Comparison of ENCODE assay signal across 24 cellular contexts in genomic region chr15:22263738-22264137, GRCh38.
DNase-seq lines count a peak whose midpoint lies in the region; ATAC-seq and TF ChIP-seq lines count a peak whose summit lies in the region.
"Had no signal": no experiment of that assay in that cellular context is flagged by ENCODE, and none has a peak within 500 bp of the region (broad histone marks: within the 10 kb centered on the region; RNA-seq: fewer than 3 reads in every experiment).

No MANE protein-coding gene starts in this region.

- H3K27me3 Mint-ChIP-seq in activated T-cell treated with anti-CD3 and anti-CD28 coated beads, Interleukin-2, amount 50 U/mL, for 4 hours (ENCODE audit: low read depth) = no peaks in the 10 kb centered on the region

- TF ChIP-seq CTCF in fibroblast of villous mesenchyme (IDR thresholded peaks at IDR 0.05; ENCODE audit: insufficient read depth, low read depth, low read length) = no peak

- ATAC-seq in activated T-cell treated with anti-CD3 and anti-CD28 coated beads, Interleukin-2, amount 50 U/mL, for 4 hours = peak; percentile 29 to 42

- H3K4me1 Mint-ChIP-seq in activated T-cell treated with anti-CD3 and anti-CD28 coated beads, Interleukin-2, amount 50 U/mL, for 4 hours (ENCODE audit: low read depth) = peaks cover 20% of the 10 kb centered on the region
- H3K4me1 Mint-ChIP-seq: nephron progenitor cell had no signal

- no peak overlapping the region for H3K4me3 ChIP-seq in fibroblast of villous mesenchyme (ENCODE audit: low read depth, low read length)
- H3K4me3 ChIP-seq: dorsolateral prefrontal cortex, esophagus squamous epithelium, SJSA1, thoracic aorta had no signal

- no peak for DNase-seq in activated T-cell treated with anti-CD3 and anti-CD28 coated beads, Interleukin-2, amount 50 U/mL, for 4 hours
- DNase-seq in activated T-cell treated with anti-CD3 and anti-CD28 coated beads, Interleukin-2, amount 50 U/mL, for 1 hour = no peak
- peak in 2 of 3 donors; percentile 25 to 32 for DNase-seq in stimulated activated CD4-positive, alpha-beta T cell treated with anti-CD3 and anti-CD28 coated beads, TNF-alpha, amount 100 ng/mL, for 48 hours (ENCODE audit: low read depth in 3 of 3)
- no peak for DNase-seq in stimulated activated CD4-positive, alpha-beta T cell treated with anti-CD3 and anti-CD28 coated beads, Interleukin-4, amount 100 ng/mL, for 4 hours
- DNase-seq in fibroblast of villous mesenchyme (ENCODE audit: low read depth) (peak; percentile 12), DMS 273 treated with DMSO at 0.1 percent for 48 hours (lab: John Stamatoyannopoulos, UW) (no peak), A172 (ENCODE audit: low spot score) (no peak)
- DNase-seq: activated CD4-positive, alpha-beta T cell treated with anti-CD3 and anti-CD28 coated beads, Interleukin-2, amount 50 U/mL, for 48 hours; activated naive CD4-positive, alpha-beta T cell treated with anti-CD3 and anti-CD28 coated beads, Interleukin-2, amount 50 U/mL, for 16 hours; amniotic stem cell; brain microvascular endothelial cell; dorsolateral prefrontal cortex; esophagus squamous epithelium; foreskin melanocyte; mammary epithelial cell; NCI-H1436 treated with DMSO at 0.1 percent for 48 hours; NCI-H2107; NCI-H446 treated with DMSO at 0.1 percent for 48 hours; NCI-H82; nephron progenitor cell; stimulated activated naive CD8-positive, alpha-beta T cell treated with anti-CD3 and anti-CD28 coated beads, Interleukin-15, amount 100 ng/mL, for 72 hours; T-helper 9 cell had no signal

- no peaks in the 10 kb centered on the region for H3K9me3 Mint-ChIP-seq in activated T-cell treated with anti-CD3 and anti-CD28 coated beads, Interleukin-2, amount 50 U/mL, for 4 hours
- H3K9me3 Mint-ChIP-seq: nephron progenitor cell; stimulated activated naive CD8-positive, alpha-beta T cell treated with anti-CD3 and anti-CD28 coated beads, Interleukin-15, amount 100 ng/mL, for 72 hours had no signal

- H3K36me3 Mint-ChIP-seq in activated T-cell treated with anti-CD3 and anti-CD28 coated beads, Interleukin-2, amount 50 U/mL, for 4 hours (ENCODE audit: insufficient read depth) = no peaks in the 10 kb centered on the region

- H3K4me3 Mint-ChIP-seq in activated T-cell treated with anti-CD3 and anti-CD28 coated beads, Interleukin-2, amount 50 U/mL, for 4 hours = no peak overlapping the region
- H3K4me3 Mint-ChIP-seq: nephron progenitor cell; stimulated activated naive CD8-positive, alpha-beta T cell treated with anti-CD3 and anti-CD28 coated beads, Interleukin-15, amount 100 ng/mL, for 72 hours had no signal

Comparison
In these comparisons a context has a peak if more than half of its experiments do, and no peak if none do; other contexts are left out.
1. DNase-seq: peak in stimulated activated CD4-positive, alpha-beta T cell treated with anti-CD3 and anti-CD28 coated beads, TNF-alpha, amount 100 ng/mL, for 48 hours (2 of 3) and fibroblast of villous mesenchyme (single experiment); none in activated T-cell treated with anti-CD3 and anti-CD28 coated beads, Interleukin-2, amount 50 U/mL, for 4 hours (single experiment), activated T-cell treated with anti-CD3 and anti-CD28 coated beads, Interleukin-2, amount 50 U/mL, for 1 hour (single experiment), stimulated activated CD4-positive, alpha-beta T cell treated with anti-CD3 and anti-CD28 coated beads, Interleukin-4, amount 100 ng/mL, for 4 hours (0 of 2), DMS 273 treated with DMSO at 0.1 percent for 48 hours (single experiment) and A172 (single experiment).